Comparison of ENCODE assay signal across 21 cellular contexts in genomic region chr14:20501346-20501745, GRCh38. TPM values are rescaled to one million over a fixed set of nuclear protein-coding genes. Genes with fewer than 3 reads are reported as not detected.
A peak's percentile ranks its signal among the peaks of the same experiment; 100 is the strongest.
DNase-seq lines count a peak whose midpoint lies in the region; ATAC-seq, FAIRE-seq and TF ChIP-seq lines count a peak whose summit lies in the region.
"Had no signal": no experiment of that assay in that cellular context is flagged by ENCODE, and none has a peak within 500 bp of the region (broad histone marks: within the 10 kb centered on the region; RNA-seq: fewer than 3 reads in every experiment).

No MANE protein-coding gene starts in this region.

- in situ Hi-C loops in GM23248 (cut with MboI), result no loop called here

- no peaks in the 10 kb centered on the region for H3K36me3 Mint-ChIP-seq in activated naive CD4-positive, alpha-beta T cell treated with anti-CD3 and anti-CD28 coated beads, Interleukin-2, amount 50 U/mL, for 72 hours

- no peak overlapping the region for H2BK15ac ChIP-seq in mesenchymal stem cell (ENCODE audit: low read depth, poor library complexity, severe bottlenecking)

- H3K4me1 ChIP-seq in GM23248 (ENCODE audit: insufficient read depth), result no peaks in the 10 kb centered on the region
- no peaks in the 10 kb centered on the region for H3K4me1 ChIP-seq in mesenchymal stem cell (ENCODE audit: control insufficient read depth, insufficient read depth, low read depth, low read length)
- no peaks in the 10 kb centered on the region for H3K4me1 ChIP-seq in pancreas
- H3K4me1 ChIP-seq: testis had no signal

- H3K79me2 ChIP-seq in GM23248 (ENCODE audit: insufficient read depth), result no peaks in the 10 kb centered on the region

- H3K4me2 ChIP-seq in GM23248 (ENCODE audit: unreplicated experiment) (no peak overlapping the region), mesenchymal stem cell (ENCODE audit: low read length, poor library complexity, severe bottlenecking) (no peak overlapping the region)

- no peaks in the 10 kb centered on the region for H3K9me2 ChIP-seq in GM23248 (ENCODE audit: insufficient read depth)

- intact Hi-C loops in pancreas (cut with DNase I), result no loop called here

- H3K18ac ChIP-seq in mesenchymal stem cell (ENCODE audit: low read depth in 1 of 2, low read length in 2 of 2), result no peak overlapping the region

- no peak overlapping the region for H4K8ac ChIP-seq in mesenchymal stem cell (ENCODE audit: low read length)

- peak; percentile 77 for DNase-seq in GM23248
- DNase-seq in amniotic epithelial cell (ENCODE audit: low read depth), result peak; percentile 32
- DNase-seq in epithelial cell of prostate (ENCODE audit: low read depth, low spot score), result peak; percentile 52
- peak; percentile 64 to 71 for DNase-seq in lung microvascular endothelial cell (ENCODE audit: low read depth in 2 of 2)
- no peak for DNase-seq in activated naive CD4-positive, alpha-beta T cell treated with anti-CD3 and anti-CD28 coated beads, Interleukin-2, amount 50 U/mL, for 72 hours (ENCODE audit: low spot score in 2 of 2)
- DNase-seq in mesenchymal stem cell, result no peak
- no peak for DNase-seq in pancreas
- DNase-seq in stimulated activated naive CD8-positive, alpha-beta T cell treated with anti-CD3 and anti-CD28 coated beads, Interleukin-15, Interleukin-2, amounts not matched to agents 100 U/mL and 50 U/mL, for 24 hours, result no peak
- DNase-seq: activated CD4-positive, alpha-beta T cell treated with anti-CD3 and anti-CD28 coated beads, Interleukin-2, amount 10 ng/mL, durations not matched to agents 7 days and 5 days; activated naive CD8-positive, alpha-beta T cell treated with anti-CD3 and anti-CD28 coated beads, Interleukin-2, amount 50 U/mL, for 24 hours; foreskin melanocyte; kidney; OCI-M1; SIG-M5; stimulated activated CD4-positive, alpha-beta T cell treated with anti-CD3 and anti-CD28 coated beads, Interleukin-15, amount 100 ng/mL, for 24 hours; T-helper 1 cell; testis had no signal

- FAIRE-seq in pancreas (lab: Jason Lieb, UNC), result no peak
- FAIRE-seq: GM18507, kidney had no signal

- no peak overlapping the region for H3K27ac Mint-ChIP-seq in activated naive CD4-positive, alpha-beta T cell treated with anti-CD3 and anti-CD28 coated beads, Interleukin-2, amount 50 U/mL, for 72 hours
- H3K27ac Mint-ChIP-seq: activated CD4-positive, alpha-beta T cell treated with anti-CD3 and anti-CD28 coated beads, Interleukin-2, amount 10 ng/mL, durations not matched to agents 7 days and 5 days; activated naive CD8-positive, alpha-beta T cell treated with anti-CD3 and anti-CD28 coated beads, Interleukin-2, amount 50 U/mL, for 24 hours; activated T-helper 2 cell treated with anti-CD3 and anti-CD28 coated beads, Interferon-gamma antibody, Interleukin-2, Interleukin-4, amounts not matched to agents 10 μg/mL and 5 μg/mL and 100 μg/mL, durations not matched to agents 14 hours and 24 hours and 36 hours had no signal

- H2AFZ ChIP-seq in GM23248 (no peak overlapping the region), mesenchymal stem cell (ENCODE audit: low read depth, low read length) (no peak overlapping the region)

- H3K27me3 ChIP-seq in GM23248 (replicated peaks; ENCODE audit: insufficient read depth), result no peaks in the 10 kb centered on the region; the same call in 1 of the 2 replicates
- H3K27me3 ChIP-seq in mesenchymal stem cell (ENCODE audit: control insufficient read depth in 1 of 2, insufficient read depth in 1 of 2, low read length in 2 of 2), result no peaks in the 10 kb centered on the region
- H3K27me3 ChIP-seq in pancreas, result no peaks in the 10 kb centered on the region
- H3K27me3 ChIP-seq: testis had no signal

- H3K4me3 ChIP-seq in GM23248 (no peak overlapping the region), mesenchymal stem cell (ENCODE audit: insufficient read depth in 1 of 2, low read depth in 1 of 2, low read length in 2 of 2) (no peak overlapping the region), pancreas (no peak overlapping the region)
- H3K4me3 ChIP-seq: lung, testis had no signal

- H2BK120ac ChIP-seq in mesenchymal stem cell (ENCODE audit: low read depth, low read length), result no peak overlapping the region

- no peaks in the 10 kb centered on the region for H3K79me1 ChIP-seq in mesenchymal stem cell (replicated peaks; ENCODE audit: low read length, poor library complexity, severe bottlenecking)

- H3K9me3 ChIP-seq in GM23248 (ENCODE audit: low read depth) (no peaks in the 10 kb centered on the region), mesenchymal stem cell (ENCODE audit: control insufficient read depth, low read length) (no peaks in the 10 kb centered on the region), pancreas (no peaks in the 10 kb centered on the region)
- H3K9me3 ChIP-seq: testis had no signal

- H3K14ac ChIP-seq in mesenchymal stem cell (ENCODE audit: low read length in 2 of 2), result no peak overlapping the region

- H3K36me3 ChIP-seq in GM23248 (ENCODE audit: low read depth), result no peaks in the 10 kb centered on the region
- H3K36me3 ChIP-seq in mesenchymal stem cell (ENCODE audit: control insufficient read depth in 1 of 2, insufficient read depth in 2 of 2, low read depth in 1 of 2, low read length in 2 of 2), result no peaks in the 10 kb centered on the region
- H3K36me3 ChIP-seq in pancreas, result no peaks in the 10 kb centered on the region

- H4K20me1 ChIP-seq in GM23248 (ENCODE audit: insufficient read depth), result no peaks in the 10 kb centered on the region

- H2BK5ac ChIP-seq in mesenchymal stem cell (ENCODE audit: low read depth, low read length, poor library complexity, severe bottlenecking), result no peak overlapping the region

- TF ChIP-seq CTCF in pancreas (IDR thresholded peaks at IDR 0.05), result no peak

- H3K23ac ChIP-seq in mesenchymal stem cell (ENCODE audit: low read length in 2 of 2), result no peak overlapping the region

- H3K9ac ChIP-seq in GM23248, result no peak overlapping the region
- H3K9ac ChIP-seq in mesenchymal stem cell (ENCODE audit: low read length), result no peak overlapping the region

- no peak overlapping the region for H2AK5ac ChIP-seq in mesenchymal stem cell (ENCODE audit: low read length, severe bottlenecking)

- H3K27ac ChIP-seq in GM23248, result no peak overlapping the region
- H3K27ac ChIP-seq in epithelial cell of prostate, result no peak overlapping the region
- no peak overlapping the region for H3K27ac ChIP-seq in mesenchymal stem cell (ENCODE audit: low read length, poor library complexity, severe bottlenecking)
- no peak overlapping the region for H3K27ac ChIP-seq in pancreas
- H3K27ac ChIP-seq: testis had no signal

- no peak overlapping the region for H4K91ac ChIP-seq in mesenchymal stem cell (ENCODE audit: low read length)

- no peaks in the 10 kb centered on the region for H3K9me3 Mint-ChIP-seq in activated naive CD4-positive, alpha-beta T cell treated with anti-CD3 and anti-CD28 coated beads, Interleukin-2, amount 50 U/mL, for 72 hours
- H3K9me3 Mint-ChIP-seq: activated CD4-positive, alpha-beta T cell treated with anti-CD3 and anti-CD28 coated beads, Interleukin-2, amount 10 ng/mL, durations not matched to agents 7 days and 5 days; activated naive CD8-positive, alpha-beta T cell treated with anti-CD3 and anti-CD28 coated beads, Interleukin-2, amount 50 U/mL, for 24 hours; activated T-helper 2 cell treated with anti-CD3 and anti-CD28 coated beads, Interferon-gamma antibody, Interleukin-2, Interleukin-4, amounts not matched to agents 10 μg/mL and 5 μg/mL and 100 μg/mL, durations not matched to agents 14 hours and 24 hours and 36 hours had no signal

- WGBS in GM23248 (ENCODE audit: low coverage in 1 of 2, low lambda C conversion rate in 2 of 2, missing lambda C conversion rate in 2 of 2), 2 experiments, result 95 to 98% methylated on average over 2 of the region's 2 CpGs
- no CpG with 5 or more reads among the region's 2 CpGs for WGBS in mesenchymal stem cell
- 97% methylated on average over 2 of the region's 2 CpGs for WGBS in pancreas, 2 donors

- H3F3A ChIP-seq in GM23248 (ENCODE audit: insufficient read depth), result no peaks in the 10 kb centered on the region

- ATAC-seq in activated naive CD4-positive, alpha-beta T cell treated with anti-CD3 and anti-CD28 coated beads, Interleukin-2, amount 50 U/mL, for 72 hours, result no peak
- ATAC-seq in pancreas, result no peak
- no peak for ATAC-seq in stimulated activated naive CD8-positive, alpha-beta T cell treated with anti-CD3 and anti-CD28 coated beads, Interleukin-15, Interleukin-2, amounts not matched to agents 100 U/mL and 50 U/mL, for 24 hours
- ATAC-seq: activated naive CD8-positive, alpha-beta T cell treated with anti-CD3 and anti-CD28 coated beads, Interleukin-2, amount 50 U/mL, for 24 hours had no signal

- no peak overlapping the region for H2BK12ac ChIP-seq in mesenchymal stem cell (ENCODE audit: low read length in 2 of 2)

- no peak overlapping the region for H3K4ac ChIP-seq in mesenchymal stem cell (ENCODE audit: low read depth in 1 of 2, low read length in 2 of 2)

RNA-seq across cellular contexts. Expression of gene RNASE10, which starts 4.0 kb away (rescaled TPM):
- not detected in 2 replicates for total RNA-seq in GM23248 (2014; rRNA removed; shearing (Covaris generic))
- not detected in 2 replicates for polyA plus RNA-seq in GM23248 (2016; fragmentation: Nextera tagmentation; extraction: Ambion mirVana)
- not detected in 2 replicates for total RNA-seq in lung microvascular endothelial cell
- total RNA-seq in activated naive CD4-positive, alpha-beta T cell treated with anti-CD3 and anti-CD28 coated beads, Interleukin-2, amount 50 U/mL, for 72 hours, result under 1 TPM; 0.43 to 0.71 TPM
- not detected for polyA plus RNA-seq in mesenchymal stem cell (2013, experiment 1 of 2)
- 0.04 TPM for polyA plus RNA-seq in mesenchymal stem cell (2013, experiment 2 of 2)
- under 1 TPM in 5 of 6 donors, not detected in 1; 0.13 to 0.62 (median 0.28) TPM for total RNA-seq in pancreas
- polyA plus RNA-seq in pancreas, result under 1 TPM in 1 of 2 donors, not detected in 1; 0.19 TPM
- total RNA-seq: G401, testis had no signal

RNA-seq across cellular contexts. Expression of gene PNP, which starts 32.1 kb away (rescaled TPM):
- total RNA-seq in GM23248 (2014; rRNA removed; shearing (Covaris generic)), result 23.6 and 39.6 TPM in 2 replicates
- 20.8 and 24.6 TPM in 2 replicates for polyA plus RNA-seq in GM23248 (2016; fragmentation: Nextera tagmentation; extraction: Ambion mirVana)
- total RNA-seq in lung microvascular endothelial cell, result 193 and 227 TPM in 2 replicates
- 100 to 1,000 TPM; 167 to 241 TPM for total RNA-seq in activated naive CD4-positive, alpha-beta T cell treated with anti-CD3 and anti-CD28 coated beads, Interleukin-2, amount 50 U/mL, for 72 hours
- polyA plus RNA-seq in mesenchymal stem cell (2013, experiment 1 of 2), result 52.4 TPM
- polyA plus RNA-seq in mesenchymal stem cell (2013, experiment 2 of 2), result 51.1 TPM
- 10 to 100 TPM in 2 of 6 donors, 1 to 10 TPM in 4; 6.2 to 17.2 (median 8.4) TPM for total RNA-seq in pancreas
- 10 to 100 TPM in 1 of 2 donors, 1 to 10 TPM in 1; 9.0 to 24.0 TPM for polyA plus RNA-seq in pancreas

RNA-seq across cellular contexts. Expression of gene PIP4P1, which starts 40.1 kb away (rescaled TPM):
- total RNA-seq in GM23248 (2014; rRNA removed; shearing (Covaris generic)), result 18.6 and 244 TPM in 2 replicates
- polyA plus RNA-seq in GM23248 (2016; fragmentation: Nextera tagmentation; extraction: Ambion mirVana), result 21.6 and 22.1 TPM in 2 replicates
- 18.7 and 23.4 TPM in 2 replicates for total RNA-seq in lung microvascular endothelial cell
- 10 to 100 TPM; 29.1 to 90.2 TPM for total RNA-seq in activated naive CD4-positive, alpha-beta T cell treated with anti-CD3 and anti-CD28 coated beads, Interleukin-2, amount 50 U/mL, for 72 hours
- polyA plus RNA-seq in mesenchymal stem cell (2013, experiment 1 of 2), result 40.3 TPM
- polyA plus RNA-seq in mesenchymal stem cell (2013, experiment 2 of 2), result 38.7 TPM
- 10 to 100 TPM in 5 of 6 donors, 1 to 10 TPM in 1; 8.9 to 20.5 (median 14.4) TPM for total RNA-seq in pancreas
- 10 to 100 TPM; 26.8 to 38.2 TPM for polyA plus RNA-seq in pancreas

RNA-seq across cellular contexts. Expression of gene APEX1, which starts 46.3 kb away (rescaled TPM):
- total RNA-seq in GM23248 (2014; rRNA removed; shearing (Covaris generic)), result 60.6 and 89.8 TPM in 2 replicates
- polyA plus RNA-seq in GM23248 (2016; fragmentation: Nextera tagmentation; extraction: Ambion mirVana), result 124 and 129 TPM in 2 replicates
- 61.1 and 73.4 TPM in 2 replicates for total RNA-seq in lung microvascular endothelial cell
- total RNA-seq in activated naive CD4-positive, alpha-beta T cell treated with anti-CD3 and anti-CD28 coated beads, Interleukin-2, amount 50 U/mL, for 72 hours, result 100 to 1,000 TPM; 171 to 234 TPM
- polyA plus RNA-seq in mesenchymal stem cell (2013, experiment 1 of 2), result 255 TPM
- polyA plus RNA-seq in mesenchymal stem cell (2013, experiment 2 of 2), result 251 TPM
- 100 to 1,000 TPM in 1 of 6 donors, 10 to 100 TPM in 5; 50.9 to 107 (median 64.6) TPM for total RNA-seq in pancreas
- 10 to 100 TPM; 53.9 to 88.2 TPM for polyA plus RNA-seq in pancreas

RNA-seq across cellular contexts. Expression of gene OSGEP, which starts 46.7 kb away (rescaled TPM):
- total RNA-seq in GM23248 (2014; rRNA removed; shearing (Covaris generic)), result 29.0 and 37.8 TPM in 2 replicates
- polyA plus RNA-seq in GM23248 (2016; fragmentation: Nextera tagmentation; extraction: Ambion mirVana) (24.1 and 24.2 TPM in 2 replicates), pancreas (10 to 100 TPM; 41.2 to 69.8 TPM)
- total RNA-seq in lung microvascular endothelial cell (47.3 and 48.0 TPM in 2 replicates), pancreas (10 to 100 TPM; 11.4 to 16.0 (median 13.9) TPM)
- 10 to 100 TPM; 43.3 to 58.6 TPM for total RNA-seq in activated naive CD4-positive, alpha-beta T cell treated with anti-CD3 and anti-CD28 coated beads, Interleukin-2, amount 50 U/mL, for 72 hours
- 15.2 TPM for polyA plus RNA-seq in mesenchymal stem cell (2013, experiment 1 of 2)
- 14.4 TPM for polyA plus RNA-seq in mesenchymal stem cell (2013, experiment 2 of 2)

Comparison
In these comparisons a context has a peak if more than half of its experiments do, and no peak if none do; other contexts are left out.
1. DNase-seq: peak in GM23248 (single experiment), amniotic epithelial cell (single experiment), epithelial cell of prostate (single experiment) and lung microvascular endothelial cell (2 of 2); none in activated naive CD4-positive, alpha-beta T cell treated with anti-CD3 and anti-CD28 coated beads, Interleukin-2, amount 50 U/mL, for 72 hours (0 of 2), mesenchymal stem cell (single experiment), pancreas (0 of 6) and stimulated activated naive CD8-positive, alpha-beta T cell treated with anti-CD3 and anti-CD28 coated beads, Interleukin-15, Interleukin-2, amounts not matched to agents 100 U/mL and 50 U/mL, for 24 hours (single experiment).